12 cellular contexts compared by ENCODE assay signal in genomic region chr18:46253498-46253897, GRCh38.
DNase-seq lines count a peak whose midpoint lies in the region; ATAC-seq and TF ChIP-seq lines count a peak whose summit lies in the region.
"Had no signal": no experiment of that assay in that cellular context is flagged by ENCODE, and none has a peak within 500 bp of the region (broad histone marks: within the 10 kb centered on the region; RNA-seq: fewer than 3 reads in every experiment).

No MANE protein-coding gene starts in this region.

- H3K4me1 Mint-ChIP-seq in activated CD4-positive, alpha-beta T cell treated with anti-CD3 and anti-CD28 coated beads for 36 hours = peaks cover 52% of the 10 kb centered on the region
- H3K4me1 Mint-ChIP-seq in activated B cell treated with CpG ODN at 0.5 μM for 24 hours = peaks cover 33% of the 10 kb centered on the region

- no peak for DNase-seq in activated CD4-positive, alpha-beta T cell treated with anti-CD3 and anti-CD28 coated beads for 36 hours
- DNase-seq in activated CD4-positive, alpha-beta T cell treated with anti-CD3 and anti-CD28 coated beads, Interleukin-2, amount 50 U/mL, for 1 hour = no peak
- no peak for DNase-seq in activated B cell treated with CpG ODN at 0.5 μM for 24 hours
- peak; percentile 58 for DNase-seq in fibroblast of mammary gland (ENCODE audit: low read depth)
- DNase-seq in renal cortical epithelial cell (ENCODE audit: low read depth) = peak; percentile 96
- no peak for DNase-seq in NCI-H69 (lab: John Stamatoyannopoulos, UW)
- DNase-seq: retina, T-helper 9 cell, testis had no signal

- no peak overlapping the region for H3K4me3 Mint-ChIP-seq in activated CD4-positive, alpha-beta T cell treated with anti-CD3 and anti-CD28 coated beads for 36 hours
- no peak overlapping the region for H3K4me3 Mint-ChIP-seq in activated B cell treated with CpG ODN at 0.5 μM for 24 hours

- TF ChIP-seq CTCF in activated B cell treated with CpG ODN at 0.5 μM for 24 hours (IDR thresholded peaks at IDR 0.05) = no peak
- TF ChIP-seq CTCF in fibroblast of mammary gland (conservative IDR thresholded peaks at IDR 0.05; ENCODE audit: control insufficient read depth, insufficient read depth, low read depth, low read length) = no peak

- no peaks in the 10 kb centered on the region for H3K27me3 Mint-ChIP-seq in activated CD4-positive, alpha-beta T cell treated with anti-CD3 and anti-CD28 coated beads for 36 hours
- H3K27me3 Mint-ChIP-seq in activated B cell treated with CpG ODN at 0.5 μM for 24 hours = no peaks in the 10 kb centered on the region

- peaks cover 42% of the 10 kb centered on the region for H3K36me3 Mint-ChIP-seq in activated CD4-positive, alpha-beta T cell treated with anti-CD3 and anti-CD28 coated beads for 36 hours (ENCODE audit: low read depth)
- peaks cover 46% of the 10 kb centered on the region for H3K36me3 Mint-ChIP-seq in activated B cell treated with CpG ODN at 0.5 μM for 24 hours (ENCODE audit: low read depth)

- H3K27ac Mint-ChIP-seq in activated CD4-positive, alpha-beta T cell treated with anti-CD3 and anti-CD28 coated beads for 36 hours = peak overlapping the region; percentile 76
- peak overlapping the region; percentile 26 for H3K27ac Mint-ChIP-seq in activated B cell treated with CpG ODN at 0.5 μM for 24 hours

- CTCF ChIA-PET in activated CD4-positive, alpha-beta T cell treated with anti-CD3 and anti-CD28 coated beads for 36 hours (lab: Charles Lee) = interaction anchor here (0.6 to 4.4 kb wide), 5 partner anchors 12 to 80 kb away, joined by 3 to 23 read pairs (median 5); a partner anchor contains a TSS
- CTCF ChIA-PET in activated B cell treated with CpG ODN at 0.5 μM for 24 hours (lab: Charles Lee) = interaction anchor here (1.2 kb wide), 1 partner anchor 80 kb away, joined by 3 read pairs; a partner anchor contains a TSS

- POLR2A ChIA-PET in activated CD4-positive, alpha-beta T cell treated with anti-CD3 and anti-CD28 coated beads for 36 hours (lab: Charles Lee) = no interaction called here
- POLR2A ChIA-PET in activated B cell treated with CpG ODN at 0.5 μM for 24 hours (lab: Charles Lee) = no interaction called here

- H3K4me3 ChIP-seq in fibroblast of mammary gland (ENCODE audit: control insufficient read depth, low read depth, low read length) = no peak overlapping the region
- H3K4me3 ChIP-seq: hepatocyte, testis had no signal

- no peaks in the 10 kb centered on the region for H3K9me3 Mint-ChIP-seq in activated CD4-positive, alpha-beta T cell treated with anti-CD3 and anti-CD28 coated beads for 36 hours (ENCODE audit: low read depth)
- no peaks in the 10 kb centered on the region for H3K9me3 Mint-ChIP-seq in activated B cell treated with CpG ODN at 0.5 μM for 24 hours

- intact Hi-C loops in activated CD4-positive, alpha-beta T cell treated with anti-CD3 and anti-CD28 coated beads for 36 hours (cut with DNase I, micrococcal nuclease) = loop anchor here in 1 of 2 experiments (10.0 kb wide), 2 partner anchors 379 to 901 kb away; partner anchors contain the start of gene HDHD2
- intact Hi-C loops in activated B cell treated with CpG ODN at 0.5 μM for 24 hours (cut with micrococcal nuclease) = loop anchor here (5.0 kb wide), 1 partner anchor 41 kb away; no protein-coding TSS in a partner anchor

- no peak for ATAC-seq in activated CD4-positive, alpha-beta T cell treated with anti-CD3 and anti-CD28 coated beads for 36 hours
- ATAC-seq in activated B cell treated with CpG ODN at 0.5 μM for 24 hours (ENCODE audit: low read depth) (no peak), HG03571 (IDR thresholded peaks at IDR 0.05; ENCODE audit: unreplicated experiment) (no peak), GM21515 (IDR thresholded peaks at IDR 0.05; ENCODE audit: unreplicated experiment) (no peak)

Comparison
In these comparisons a context has a peak if more than half of its experiments do, and no peak if none do; other contexts are left out.
1. DNase-seq: peak in fibroblast of mammary gland (single experiment) and renal cortical epithelial cell (single experiment); none in activated CD4-positive, alpha-beta T cell treated with anti-CD3 and anti-CD28 coated beads for 36 hours (single experiment), activated CD4-positive, alpha-beta T cell treated with anti-CD3 and anti-CD28 coated beads, Interleukin-2, amount 50 U/mL, for 1 hour (single experiment), activated B cell treated with CpG ODN at 0.5 μM for 24 hours (single experiment) and NCI-H69 (single experiment).